20 cellular contexts compared by ENCODE assay signal in the genomic region with DNA sequence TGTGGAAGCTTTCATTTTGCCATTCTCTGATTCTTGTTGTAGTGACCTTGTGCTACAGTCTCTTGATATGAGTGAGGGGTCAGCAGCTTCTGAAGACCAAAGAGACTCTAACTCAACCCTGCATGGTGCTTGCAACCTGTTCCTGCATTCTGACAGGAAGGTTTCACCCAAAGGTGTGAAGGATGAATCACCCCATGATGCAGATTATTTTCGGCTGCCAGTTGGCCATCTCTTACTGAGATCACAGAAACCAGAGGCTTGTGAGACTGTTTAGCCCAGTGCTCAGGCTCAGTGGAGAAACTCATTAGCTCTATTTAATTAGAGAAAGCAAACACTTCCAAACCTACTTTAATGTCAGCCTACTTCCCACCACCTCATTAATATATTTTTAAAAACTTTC. TPM values are rescaled to one million over a fixed set of nuclear protein-coding genes. Genes with fewer than 3 reads are reported as not detected.
DNase-seq lines count a peak whose midpoint lies in the region; ATAC-seq and TF ChIP-seq lines count a peak whose summit lies in the region.
"Had no signal": no experiment of that assay in that cellular context is flagged by ENCODE, and none has a peak within 500 bp of the region (broad histone marks: within the 10 kb centered on the region; RNA-seq: fewer than 3 reads in every experiment).

No MANE protein-coding gene starts in this region.

- TF ChIP-seq CTCF in mammary epithelial cell (conservative IDR thresholded peaks at IDR 0.05 in 1 of 2, IDR thresholded peaks at IDR 0.05 in 1 of 2; ENCODE audit: extremely low read depth in 1 of 2, insufficient read depth in 1 of 2, low read depth in 1 of 2, low read length in 2 of 2) = no peak
- TF ChIP-seq CTCF in progenitor cell of endocrine pancreas (IDR thresholded peaks at IDR 0.05; ENCODE audit: unreplicated experiment) = no peak

- no peak overlapping the region for H2AFZ ChIP-seq in mammary epithelial cell (ENCODE audit: low read depth, low read length)

- BruUV-seq in mammary epithelial cell (replicated peaks; lab: Mats Ljungman, UMichigan) = no TSS peak

- dilution Hi-C loops in mammary epithelial cell (cut with HindIII; ENCODE audit: low sequenced_read_pairs) = loop anchor here (25.0 kb wide), 1 partner anchor 1405 kb away; the partner anchor contains the start of gene BCL6

- no peaks in the 10 kb centered on the region for H3K4me1 ChIP-seq in mammary epithelial cell (ENCODE audit: insufficient read depth, low read length)
- H3K4me1 ChIP-seq: prostate gland had no signal

- WGBS in mammary epithelial cell (ENCODE audit: low coverage, missing lambda C conversion rate) = 73% methylated on average over 1 of the region's 1 CpG

- H3K79me2 ChIP-seq in mammary epithelial cell (ENCODE audit: insufficient read depth, low read length) = no peaks in the 10 kb centered on the region

- intact Hi-C loops in mammary epithelial cell (cut with micrococcal nuclease) = loop anchor here (10.0 kb wide), 1 partner anchor 1828 kb away; no protein-coding TSS in a partner anchor

- H3K27ac Mint-ChIP-seq in activated naive CD4-positive, alpha-beta T cell treated with anti-CD3 and anti-CD28 coated beads, Interleukin-2, amount 10 ng/mL, durations not matched to agents 7 days and 5 days = no peak overlapping the region
- H3K27ac Mint-ChIP-seq in progenitor cell of endocrine pancreas = no peak overlapping the region
- H3K27ac Mint-ChIP-seq: dendritic cell treated with granulocyte-macrophage colony-stimulating factor and Interleukin-4, amounts not matched to agents 40 ng/mL and 50 ng/mL, for 4 days; type B pancreatic cell had no signal

- DNase-seq in activated naive CD4-positive, alpha-beta T cell treated with Interleukin-2 at 50 U/mL for 16 hours = peak; percentile 20
- no peak for DNase-seq in activated naive CD4-positive, alpha-beta T cell treated with anti-CD3 and anti-CD28 coated beads, Interleukin-2, amount 10 ng/mL, durations not matched to agents 7 days and 5 days
- DNase-seq in activated CD4-positive, alpha-beta T cell treated with anti-CD3 and anti-CD28 coated beads for 48 hours = peak; percentile 43
- DNase-seq in mammary epithelial cell = peak; percentile 17
- peak; percentile 37 for DNase-seq in stimulated activated CD4-positive, alpha-beta T cell treated with anti-CD3 and anti-CD28 coated beads, Interleukin-4, amount 100 ng/mL, for 24 hours
- DNase-seq in NCI-H2107 treated with DMSO at 0.1 percent for 48 hours (lab: John Stamatoyannopoulos, UW; ENCODE audit: unreplicated experiment) = no peak
- no peak for DNase-seq in progenitor cell of endocrine pancreas (ENCODE audit: low spot score, unreplicated experiment)
- DNase-seq: aorta, Calu3, hippocampal formation, KG1, NCI-H1105 treated with DMSO at 0.1 percent for 48 hours, SIG-M5, T-helper 9 cell had no signal

- H3K36me3 ChIP-seq in mammary epithelial cell (ENCODE audit: insufficient read depth, low read length) = no peaks in the 10 kb centered on the region
- H3K36me3 ChIP-seq: prostate gland had no signal

- no peak overlapping the region for H3K27ac ChIP-seq in mammary epithelial cell (ENCODE audit: insufficient read depth, low read depth, low read length)
- H3K27ac ChIP-seq: HL-60, prostate gland had no signal

- no peak overlapping the region for H3K4me3 Mint-ChIP-seq in activated naive CD4-positive, alpha-beta T cell treated with anti-CD3 and anti-CD28 coated beads, Interleukin-2, amount 10 ng/mL, durations not matched to agents 7 days and 5 days
- H3K4me3 Mint-ChIP-seq in progenitor cell of endocrine pancreas (ENCODE audit: low read depth) = no peak overlapping the region
- H3K4me3 Mint-ChIP-seq: dendritic cell treated with granulocyte-macrophage colony-stimulating factor and Interleukin-4, amounts not matched to agents 40 ng/mL and 50 ng/mL, for 4 days; type B pancreatic cell had no signal

- in situ Hi-C loops in mammary epithelial cell (cut with MboI; ENCODE audit: low sequenced_read_pairs in 2 of 2) = loop anchor here in 1 of 2 donors (10.0 kb wide), 1 partner anchor 1398 kb away; the partner anchor contains the start of gene BCL6

- H3K9me3 ChIP-seq in mammary epithelial cell (replicated peaks; ENCODE audit: insufficient read depth, low read length) = no peaks in the 10 kb centered on the region
- H3K9me3 ChIP-seq: prostate gland had no signal

- no peak overlapping the region for H3K9ac ChIP-seq in mammary epithelial cell (ENCODE audit: insufficient read depth, low read length)

- no peaks in the 10 kb centered on the region for H3K9me3 Mint-ChIP-seq in activated naive CD4-positive, alpha-beta T cell treated with anti-CD3 and anti-CD28 coated beads, Interleukin-2, amount 10 ng/mL, durations not matched to agents 7 days and 5 days
- H3K9me3 Mint-ChIP-seq in progenitor cell of endocrine pancreas (ENCODE audit: low read depth) = no peaks in the 10 kb centered on the region
- H3K9me3 Mint-ChIP-seq: dendritic cell treated with granulocyte-macrophage colony-stimulating factor and Interleukin-4, amounts not matched to agents 40 ng/mL and 50 ng/mL, for 4 days; type B pancreatic cell had no signal

- no peak overlapping the region for H3K4me3 ChIP-seq in mammary epithelial cell (replicated peaks in 1 of 3; ENCODE audit: insufficient read depth in 1 of 3, low read depth in 2 of 3, low read length in 3 of 3)
- H3K4me3 ChIP-seq: prostate gland had no signal

- no peaks in the 10 kb centered on the region for H4K20me1 ChIP-seq in mammary epithelial cell (ENCODE audit: insufficient read depth, low read length)

- no peaks in the 10 kb centered on the region for H3K36me3 Mint-ChIP-seq in activated naive CD4-positive, alpha-beta T cell treated with anti-CD3 and anti-CD28 coated beads, Interleukin-2, amount 10 ng/mL, durations not matched to agents 7 days and 5 days
- H3K36me3 Mint-ChIP-seq in progenitor cell of endocrine pancreas (ENCODE audit: insufficient read depth) = no peaks in the 10 kb centered on the region
- H3K36me3 Mint-ChIP-seq: type B pancreatic cell had no signal

- ATAC-seq in HG03432 (IDR thresholded peaks at IDR 0.05; ENCODE audit: unreplicated experiment) = no peak
- ATAC-seq: left lobe of liver had no signal

- H3K4me2 ChIP-seq in mammary epithelial cell (ENCODE audit: insufficient read depth, low read depth, low read length) = no peak overlapping the region

- H3K27me3 Mint-ChIP-seq in activated naive CD4-positive, alpha-beta T cell treated with anti-CD3 and anti-CD28 coated beads, Interleukin-2, amount 10 ng/mL, durations not matched to agents 7 days and 5 days = peaks cover 6% of the 10 kb centered on the region
- peaks cover 24% of the 10 kb centered on the region for H3K27me3 Mint-ChIP-seq in progenitor cell of endocrine pancreas

- H3K4me1 Mint-ChIP-seq in activated naive CD4-positive, alpha-beta T cell treated with anti-CD3 and anti-CD28 coated beads, Interleukin-2, amount 10 ng/mL, durations not matched to agents 7 days and 5 days = peaks cover 27% of the 10 kb centered on the region
- H3K4me1 Mint-ChIP-seq in progenitor cell of endocrine pancreas (ENCODE audit: low read depth) = peaks cover under 1% of the 10 kb centered on the region

- CTCF ChIA-PET in activated naive CD4-positive, alpha-beta T cell treated with anti-CD3 and anti-CD28 coated beads, Interleukin-2, amount 10 ng/mL, durations not matched to agents 7 days and 5 days (lab: Charles Lee) = interaction anchor here (0.5 to 11.0 kb wide), 9 partner anchors 9 to 1473 kb away, joined by 3 to 151 read pairs (median 3); no protein-coding TSS in a partner anchor
- CTCF ChIA-PET in mammary epithelial cell (lab: Charles Lee; ENCODE audit: low non-redundant PET) = no interaction called here

- H3K27me3 ChIP-seq in mammary epithelial cell (ENCODE audit: insufficient read depth, low read length) = peaks cover 6% of the 10 kb centered on the region

RNA-seq across cellular contexts. Expression of gene TPRG1, which starts 29.2 kb away (rescaled TPM):
- total RNA-seq in mammary epithelial cell = 1 to 10 TPM in 1 of 2 donors, under 1 TPM in 1; 0.73 to 3.0 TPM
- 1.00 TPM for polyA plus RNA-seq in mammary epithelial cell
- not detected for polyA minus RNA-seq in mammary epithelial cell
- 0.67 and 2.3 TPM in 2 replicates for total RNA-seq in progenitor cell of endocrine pancreas

Comparison
In these comparisons a context has a peak if more than half of its experiments do, and no peak if none do; other contexts are left out.
1. DNase-seq: peak in activated naive CD4-positive, alpha-beta T cell treated with Interleukin-2 at 50 U/mL for 16 hours (single experiment), activated CD4-positive, alpha-beta T cell treated with anti-CD3 and anti-CD28 coated beads for 48 hours (single experiment), mammary epithelial cell (single experiment) and stimulated activated CD4-positive, alpha-beta T cell treated with anti-CD3 and anti-CD28 coated beads, Interleukin-4, amount 100 ng/mL, for 24 hours (single experiment); none in activated naive CD4-positive, alpha-beta T cell treated with anti-CD3 and anti-CD28 coated beads, Interleukin-2, amount 10 ng/mL, durations not matched to agents 7 days and 5 days (single experiment), NCI-H2107 treated with DMSO at 0.1 percent for 48 hours (single experiment) and progenitor cell of endocrine pancreas (single experiment).